In the genomic region with DNA sequence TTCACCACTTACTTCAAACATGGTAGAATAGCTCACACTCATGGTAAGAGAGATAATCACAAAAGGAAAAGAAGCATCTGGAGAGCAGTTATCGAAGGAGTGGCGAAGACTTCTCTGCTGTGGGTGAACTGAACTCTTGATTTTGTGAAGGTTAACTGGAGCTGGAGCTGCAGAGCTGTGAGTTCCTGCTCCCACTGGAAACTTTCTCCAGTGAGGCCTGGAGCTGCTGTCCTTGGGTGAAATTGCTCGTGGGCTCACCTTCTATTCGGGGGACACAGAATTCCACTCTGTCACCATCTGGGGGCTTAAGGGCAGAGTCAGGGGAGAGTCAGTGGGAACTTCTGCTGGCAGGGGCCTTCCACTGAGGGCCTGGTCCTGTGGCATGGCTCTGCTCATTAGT, we compare ENCODE assay signal across 19 cellular contexts. TPM values are rescaled to one million over a fixed set of nuclear protein-coding genes. Genes with fewer than 3 reads are reported as not detected.
A peak's percentile ranks its signal among the peaks of the same experiment; 100 is the strongest.
DNase-seq lines count a peak whose midpoint lies in the region; ATAC-seq and TF ChIP-seq lines count a peak whose summit lies in the region.
"Had no signal": no experiment of that assay in that cellular context is flagged by ENCODE, and none has a peak within 500 bp of the region (broad histone marks: within the 10 kb centered on the region; RNA-seq: fewer than 3 reads in every experiment).

No MANE protein-coding gene starts in this region.

- H3K36me3 ChIP-seq in MG63, result no peaks in the 10 kb centered on the region
- H3K36me3 ChIP-seq: HAP-1 had no signal

- no peaks in the 10 kb centered on the region for H3K4me1 Mint-ChIP-seq in activated CD8-positive, alpha-beta T cell treated with anti-CD3 and anti-CD28 coated beads, Interleukin-2, amount 10 ng/mL, durations not matched to agents 7 days and 5 days (ENCODE audit: low read depth)
- H3K4me1 Mint-ChIP-seq in activated CD8-positive, alpha-beta T cell treated with anti-CD3 and anti-CD28 coated beads for 36 hours (ENCODE audit: low read depth), result peaks cover 2% of the 10 kb centered on the region

- no peaks in the 10 kb centered on the region for H3K36me3 Mint-ChIP-seq in activated CD8-positive, alpha-beta T cell treated with anti-CD3 and anti-CD28 coated beads, Interleukin-2, amount 10 ng/mL, durations not matched to agents 7 days and 5 days (ENCODE audit: low read depth)
- no peaks in the 10 kb centered on the region for H3K36me3 Mint-ChIP-seq in activated CD8-positive, alpha-beta T cell treated with anti-CD3 and anti-CD28 coated beads for 36 hours (ENCODE audit: low read depth)

- H3K27ac Mint-ChIP-seq in activated CD8-positive, alpha-beta T cell treated with anti-CD3 and anti-CD28 coated beads, Interleukin-2, amount 10 ng/mL, durations not matched to agents 7 days and 5 days, result no peak overlapping the region
- H3K27ac Mint-ChIP-seq in activated CD8-positive, alpha-beta T cell treated with anti-CD3 and anti-CD28 coated beads for 36 hours, result no peak overlapping the region
- H3K27ac Mint-ChIP-seq: CD4-positive, alpha-beta T cell had no signal

- CTCF ChIA-PET in activated CD8-positive, alpha-beta T cell treated with anti-CD3 and anti-CD28 coated beads, Interleukin-2, amount 10 ng/mL, durations not matched to agents 7 days and 5 days (lab: Charles Lee), result interaction anchor here (1.5 to 2.1 kb wide), 2 partner anchors 9 to 18 kb away, joined by 5 to 6 read pairs; no protein-coding TSS in a partner anchor
- CTCF ChIA-PET in activated CD8-positive, alpha-beta T cell treated with anti-CD3 and anti-CD28 coated beads for 36 hours (lab: Charles Lee), result interaction anchor here (0.6 to 4.1 kb wide), 4 partner anchors 11 to 254 kb away, joined by 3 to 22 read pairs (median 3); no protein-coding TSS in a partner anchor

- no peak for TF ChIP-seq CTCF in activated CD8-positive, alpha-beta T cell treated with anti-CD3 and anti-CD28 coated beads for 36 hours (IDR thresholded peaks at IDR 0.05)

- DNase-seq in activated CD8-positive, alpha-beta T cell treated with anti-CD3 and anti-CD28 coated beads, Interleukin-2, amount 10 ng/mL, durations not matched to agents 7 days and 5 days, result peak; percentile 19
- no peak for DNase-seq in activated CD8-positive, alpha-beta T cell treated with anti-CD3 and anti-CD28 coated beads for 36 hours
- DNase-seq in mesenteric fat pad (ENCODE audit: low spot score) (peak; percentile 35), ureter (ENCODE audit: low spot score) (peak; percentile 9), glomerular visceral epithelial cell (ENCODE audit: extremely low spot score) (no peak), DMS53 (lab: John Stamatoyannopoulos, UW) (no peak), MG63 (no peak)
- DNase-seq: AML-193; Caco-2; CD4-positive, alpha-beta T cell; DMS153; DND-41; EL had no signal

- H3K4me3 Mint-ChIP-seq in activated CD8-positive, alpha-beta T cell treated with anti-CD3 and anti-CD28 coated beads, Interleukin-2, amount 10 ng/mL, durations not matched to agents 7 days and 5 days, result no peak overlapping the region
- H3K4me3 Mint-ChIP-seq in activated CD8-positive, alpha-beta T cell treated with anti-CD3 and anti-CD28 coated beads for 36 hours, result no peak overlapping the region
- H3K4me3 Mint-ChIP-seq: CD4-positive, alpha-beta T cell had no signal

- no peak for ATAC-seq in activated CD8-positive, alpha-beta T cell treated with anti-CD3 and anti-CD28 coated beads, Interleukin-2, amount 10 ng/mL, durations not matched to agents 7 days and 5 days
- ATAC-seq in activated CD8-positive, alpha-beta T cell treated with anti-CD3 and anti-CD28 coated beads for 36 hours, result no peak
- ATAC-seq: A549, GM12878 had no signal

- peaks cover 5% of the 10 kb centered on the region for H3K9me3 Mint-ChIP-seq in activated CD8-positive, alpha-beta T cell treated with anti-CD3 and anti-CD28 coated beads, Interleukin-2, amount 10 ng/mL, durations not matched to agents 7 days and 5 days (ENCODE audit: insufficient read depth)
- peaks cover 3% of the 10 kb centered on the region for H3K9me3 Mint-ChIP-seq in activated CD8-positive, alpha-beta T cell treated with anti-CD3 and anti-CD28 coated beads for 36 hours

- POLR2A ChIA-PET in activated CD8-positive, alpha-beta T cell treated with anti-CD3 and anti-CD28 coated beads, Interleukin-2, amount 10 ng/mL, durations not matched to agents 7 days and 5 days (lab: Charles Lee), result no interaction called here
- POLR2A ChIA-PET in activated CD8-positive, alpha-beta T cell treated with anti-CD3 and anti-CD28 coated beads for 36 hours (lab: Charles Lee), result no interaction called here

- H3K27me3 Mint-ChIP-seq in activated CD8-positive, alpha-beta T cell treated with anti-CD3 and anti-CD28 coated beads, Interleukin-2, amount 10 ng/mL, durations not matched to agents 7 days and 5 days (ENCODE audit: low read depth), result peaks cover 22% of the 10 kb centered on the region
- H3K27me3 Mint-ChIP-seq in activated CD8-positive, alpha-beta T cell treated with anti-CD3 and anti-CD28 coated beads for 36 hours, result no peaks in the 10 kb centered on the region
- H3K27me3 Mint-ChIP-seq: CD4-positive, alpha-beta T cell had no signal

- H3K27me3 ChIP-seq in MG63, result no peaks in the 10 kb centered on the region

- intact Hi-C loops in activated CD8-positive, alpha-beta T cell treated with anti-CD3 and anti-CD28 coated beads for 36 hours (cut with micrococcal nuclease), result no loop called here

- no peak overlapping the region for H3K4me3 ChIP-seq in MG63
- H3K4me3 ChIP-seq: A549, GM12878, HAP-1 had no signal

- H3K9me3 ChIP-seq in MG63, result peaks cover 7% of the 10 kb centered on the region; the same call in 1 of the 2 replicates
- H3K9me3 ChIP-seq: A549, Caco-2, HAP-1 had no signal

RNA-seq across cellular contexts. Expression of a gene that starts 45.9 kb away (rescaled TPM):
- total RNA-seq in activated CD8-positive, alpha-beta T cell treated with anti-CD3 and anti-CD28 coated beads, Interleukin-2, amount 10 ng/mL, durations not matched to agents 7 days and 5 days, result not detected
- not detected for total RNA-seq in activated CD8-positive, alpha-beta T cell treated with anti-CD3 and anti-CD28 coated beads for 36 hours
- total RNA-seq in mesenteric fat pad (0.22 TPM), ureter (3.6 TPM)
- 1.3 TPM in 1 of 2 replicates, not detected in the other for total RNA-seq in MG63 (2014; rRNA removed; shearing (Covaris generic); ENCODE audit: low replicate concordance)
- total RNA-seq: CD4-positive, alpha-beta T cell; G401; H4; HT-29 had no signal

Comparison
In these comparisons a context has a peak if more than half of its experiments do, and no peak if none do; other contexts are left out.
1. DNase-seq: peak in activated CD8-positive, alpha-beta T cell treated with anti-CD3 and anti-CD28 coated beads, Interleukin-2, amount 10 ng/mL, durations not matched to agents 7 days and 5 days (single experiment), mesenteric fat pad (single experiment) and ureter (single experiment); none in activated CD8-positive, alpha-beta T cell treated with anti-CD3 and anti-CD28 coated beads for 36 hours (single experiment), glomerular visceral epithelial cell (single experiment), DMS53 (single experiment) and MG63 (single experiment).